ENCODE assay signal across 8 cellular contexts in genomic region chr1:161612322-161613141, GRCh38. TPM values are rescaled to one million over a fixed set of nuclear protein-coding genes. Genes with fewer than 3 reads are reported as not detected.
DNase-seq lines count a peak whose midpoint lies in the region; ATAC-seq and TF ChIP-seq lines count a peak whose summit lies in the region.
"Not testable (repeated sequence)": the region's sequence is repeated elsewhere in the genome, so short reads cannot be mapped to it uniquely, and the experiment has no call there.

No MANE protein-coding gene starts in this region.

- not testable (repeated sequence) for TF ChIP-seq CTCF in Calu3 (IDR thresholded peaks at IDR 0.05; ENCODE audit: unreplicated experiment); OCI-LY3 (IDR thresholded peaks at IDR 0.05; ENCODE audit: low read depth, low read length)

- not testable (repeated sequence) for H3K9me3 ChIP-seq in HUES48 (ENCODE audit: control insufficient read depth, insufficient read depth, low read length); OCI-LY3 (ENCODE audit: insufficient read depth, low read length); mesodermal cell (ENCODE audit: control insufficient read depth, low read length)

- H3K4me3 Mint-ChIP-seq in Calu3 (ENCODE audit: low read depth, unreplicated experiment), result peak overlapping the region; percentile 93

- H3K4me3 ChIP-seq in HUES48 (ENCODE audit: low read depth, low read length) (peak overlapping the region; percentile 91), OCI-LY3 (ENCODE audit: low read length) (peak overlapping the region; percentile 83), mesodermal cell (ENCODE audit: extremely low read depth, insufficient read depth, low read length, poor library complexity, severe bottlenecking) (peak overlapping the region; percentile 45)

- H3K27ac ChIP-seq in HUES48 (ENCODE audit: low read depth, low read length), result peak overlapping the region; percentile 70
- peak overlapping the region; percentile 53 for H3K27ac ChIP-seq in OCI-LY3 (ENCODE audit: low read length)
- peak overlapping the region; percentile 88 for H3K27ac ChIP-seq in mesodermal cell (ENCODE audit: low read depth, low read length, severe bottlenecking)

- intact Hi-C loops in Calu3 (cut with micrococcal nuclease; ENCODE audit: unreplicated experiment), result not testable (repeated sequence)

- not testable (repeated sequence) for H3K79me2 ChIP-seq in OCI-LY3 (ENCODE audit: low read length)

- CTCF ChIA-PET in Calu3 (lab: Charles Lee), result not testable (repeated sequence)

- BruUV-seq in Calu3 (replicated peaks; lab: Mats Ljungman, UMichigan), result not testable (repeated sequence)

- not testable (repeated sequence) for H3K4me1 ChIP-seq in HUES48 (ENCODE audit: control insufficient read depth, insufficient read depth, low read length); OCI-LY3 (ENCODE audit: low read length); mesodermal cell (ENCODE audit: control insufficient read depth, insufficient read depth, low read length, poor library complexity, severe bottlenecking)

- peak; percentile 90 for ATAC-seq in GM21423 (IDR thresholded peaks at IDR 0.05; ENCODE audit: unreplicated experiment)

- DNase-seq in Calu3 (peak; percentile 97), activated T-cell treated with anti-CD3 and anti-CD28 coated beads for 4 hours (peak; percentile 85), epidermal melanocyte (ENCODE audit: insufficient read length, low spot score) (peak; percentile 91)
- peak; percentile 65 for DNase-seq in stimulated activated CD8-positive, alpha-beta memory T cell treated with anti-CD3 and anti-CD28 coated beads, Interleukin-12 subunit alpha, Interleukin-12 subunit beta, amount 100 ng/mL, for 4 hours (ENCODE audit: low read depth)

- H3K9ac ChIP-seq in HUES48 (ENCODE audit: low read depth, low read length), result peak overlapping the region; percentile 36
- H3K9ac ChIP-seq in OCI-LY3 (ENCODE audit: low read length), result peak overlapping the region; percentile 58

- peaks cover 14% of the 10 kb centered on the region for H3K4me1 Mint-ChIP-seq in Calu3 (ENCODE audit: low read depth, unreplicated experiment)

- peak overlapping the region; percentile 65 for H3K4me2 ChIP-seq in OCI-LY3 (ENCODE audit: low read length)

- H4K20me1 ChIP-seq in OCI-LY3 (ENCODE audit: insufficient read depth, low read length), result not testable (repeated sequence)

- peaks cover 14% of the 10 kb centered on the region for H3K36me3 Mint-ChIP-seq in Calu3 (ENCODE audit: insufficient read depth, unreplicated experiment)

- H3K9me3 Mint-ChIP-seq in Calu3 (ENCODE audit: low read depth, unreplicated experiment), result not testable (repeated sequence)

- H3K27me3 Mint-ChIP-seq in Calu3 (ENCODE audit: unreplicated experiment), result peaks cover 30% of the 10 kb centered on the region

- 0 to 1% methylated on average over 15 to 27 of the region's 51 CpGs for WGBS in mesodermal cell (ENCODE audit: insufficient coverage in 2 of 2), 2 experiments

- H3K27ac Mint-ChIP-seq in Calu3 (ENCODE audit: unreplicated experiment), result peak overlapping the region; percentile 100

- H3K27me3 ChIP-seq in HUES48 (ENCODE audit: control insufficient read depth, insufficient read depth, low read length); OCI-LY3 (ENCODE audit: low read depth, low read length): not testable (repeated sequence)

- H3K36me3 ChIP-seq in HUES48 (ENCODE audit: control insufficient read depth, insufficient read depth, low read length); OCI-LY3 (replicated peaks; ENCODE audit: low read depth, low read length); mesodermal cell (ENCODE audit: control insufficient read depth, insufficient read depth, low read length): not testable (repeated sequence)

- H2AFZ ChIP-seq in OCI-LY3 (ENCODE audit: low read depth, low read length), result peak overlapping the region; percentile 18; the same call in 1 of the 2 replicates

RNA-seq across cellular contexts. Expression of gene FCGR3B, which starts 18.4 kb away (rescaled TPM):
- total RNA-seq in Calu3 (2022), result not detected in 2 replicates
- polyA plus RNA-seq in mesodermal cell (2013, experiment 1 of 2), result not detected
- polyA plus RNA-seq in mesodermal cell (2013, experiment 2 of 2), result not detected

RNA-seq across cellular contexts. Expression of gene FCGR2B, which starts 50.4 kb away (rescaled TPM):
- not detected in 2 replicates for total RNA-seq in Calu3 (2022)
- polyA plus RNA-seq in mesodermal cell (2013, experiment 1 of 2), result not detected
- not detected for polyA plus RNA-seq in mesodermal cell (2013, experiment 2 of 2)

Comparison
In these comparisons a context has a peak if more than half of its experiments do, and no peak if none do; other contexts are left out.
1. Peak in every context shown above with its lines: DNase-seq, ATAC-seq, H3K4me3 ChIP-seq and H3K27ac ChIP-seq.